ENCODE assay signal across 8 cellular contexts in the genomic region with DNA sequence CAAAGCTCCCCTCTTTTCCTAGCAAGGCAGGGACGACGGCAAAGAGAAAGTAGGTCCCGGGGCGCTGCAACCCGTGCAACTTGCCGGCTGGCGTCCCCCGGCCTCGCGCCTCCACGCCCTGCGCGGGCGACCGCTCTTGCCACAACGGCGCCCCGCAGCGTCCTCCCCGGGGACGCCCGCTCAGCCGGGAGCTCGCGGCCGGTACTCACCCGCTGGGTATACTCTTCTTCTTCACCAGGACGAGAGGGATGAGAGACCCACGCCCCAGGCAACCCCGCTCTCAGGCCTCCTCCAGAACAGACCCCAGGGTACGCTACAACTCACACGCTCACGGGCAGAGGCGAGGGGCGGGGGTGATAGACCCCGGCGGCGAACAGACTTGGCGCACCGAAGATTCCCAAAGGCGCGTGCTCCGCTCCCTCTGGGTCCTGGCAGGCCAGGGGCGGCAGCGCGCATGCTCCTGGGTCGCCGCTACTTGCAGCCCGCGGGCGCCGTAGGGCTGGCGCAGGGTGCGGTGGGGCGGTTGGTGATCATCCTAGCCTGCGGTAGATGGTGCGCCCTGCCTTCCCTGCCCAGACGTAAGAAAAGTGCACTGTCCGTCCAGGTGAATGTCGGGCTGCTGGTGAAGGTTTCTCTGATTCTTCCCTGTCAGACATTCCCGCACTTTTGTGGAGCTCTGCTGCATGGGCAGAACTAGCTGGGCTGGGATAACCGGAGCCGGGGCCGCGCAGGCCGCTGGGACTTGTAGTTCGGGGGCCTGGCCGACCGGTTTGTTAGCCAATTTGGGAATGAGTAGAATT. TPM values are rescaled to one million over a fixed set of nuclear protein-coding genes. Genes with fewer than 3 reads are reported as not detected.
A peak's percentile ranks its signal among the peaks of the same experiment; 100 is the strongest.
DNase-seq lines count a peak whose midpoint lies in the region; ATAC-seq and TF ChIP-seq lines count a peak whose summit lies in the region.

A gene with protein sequence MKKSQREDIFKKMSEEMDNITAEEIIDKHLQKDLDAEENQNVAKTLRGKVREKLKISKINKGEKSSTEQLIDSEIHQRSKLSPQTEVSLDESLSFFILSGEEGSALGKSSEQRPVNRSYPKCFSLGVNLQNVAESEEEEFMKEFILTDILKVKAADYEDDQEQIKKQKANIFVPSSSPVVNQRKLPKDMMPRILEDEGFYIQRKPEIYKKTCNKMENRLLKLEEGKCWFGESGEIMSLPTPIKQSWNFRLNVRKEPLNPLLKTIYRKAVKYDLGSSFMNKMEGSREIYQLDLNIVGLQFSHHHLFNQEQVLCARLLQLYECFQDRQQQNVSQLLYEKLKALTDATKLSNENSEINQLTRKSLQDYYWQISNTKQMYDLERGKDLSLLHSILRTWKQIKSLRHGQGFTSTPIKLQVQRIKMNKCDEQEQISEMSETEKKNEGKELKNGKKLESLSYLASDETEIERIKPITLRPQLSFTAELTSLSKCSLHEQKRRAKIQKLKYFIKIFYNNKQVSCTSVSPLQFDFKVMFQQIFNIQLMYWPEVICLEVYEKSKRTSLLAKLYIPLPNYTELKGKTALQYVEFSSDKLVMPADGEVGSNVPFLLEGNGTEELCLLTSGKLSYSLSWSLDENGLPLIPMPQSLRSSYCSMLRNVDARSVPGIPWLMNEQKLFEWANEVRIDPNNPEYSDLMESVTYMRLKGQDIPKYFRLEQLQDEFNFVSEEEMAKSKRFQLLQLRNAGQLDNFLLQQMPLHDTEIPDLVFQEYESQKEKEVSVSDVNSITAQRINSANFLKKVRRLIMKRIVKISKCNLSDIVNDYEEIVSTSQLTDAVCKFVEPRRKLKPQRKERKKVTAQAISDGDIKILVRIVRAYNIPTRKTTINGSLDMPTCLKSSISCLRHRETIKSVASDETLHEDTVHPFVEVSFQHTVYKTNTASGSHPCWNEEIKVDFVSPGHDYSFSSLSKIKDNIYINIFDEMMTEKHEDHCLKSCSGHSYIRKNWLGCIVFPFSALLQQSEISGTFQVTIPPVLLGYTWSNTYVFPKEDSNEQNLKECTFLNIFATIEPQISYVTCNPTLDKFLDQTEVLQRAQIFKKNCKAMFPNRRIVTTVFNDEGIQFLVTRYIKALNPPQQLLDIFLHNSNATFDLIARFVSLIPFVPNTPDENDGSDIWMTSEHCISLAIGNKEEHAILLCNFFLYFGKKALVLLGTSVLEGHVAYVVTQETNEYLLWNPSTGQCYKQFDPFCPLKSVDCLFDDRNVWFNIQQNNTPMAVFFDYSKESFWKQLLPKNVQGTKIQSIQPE (N-terminal part only) (plus strand): TSS at position 522 of the 800 bp plus-strand sequence. CDS start 3,349 bp downstream, outside the sequence.

- peaks cover 5 to 9% (median 7%) of the 10 kb centered on the region in 3 donors for H3K4me1 Mint-ChIP-seq in IgD-negative memory B cell
- peaks cover 17% of the 10 kb centered on the region for H3K4me1 Mint-ChIP-seq in neural crest cell

- H3K4me3 Mint-ChIP-seq in IgD-negative memory B cell = peak within 1 kb of the TSS; percentile 95 to 97 (median 96)
- H3K4me3 Mint-ChIP-seq in neural crest cell = peak within 1 kb of the TSS; percentile 93

- H3K27ac Mint-ChIP-seq in IgD-negative memory B cell (peak within 1 kb of the TSS in 2 of 3 donors; percentile 81 to 90), neural crest cell (ENCODE audit: unreplicated experiment) (peak within 1 kb of the TSS; percentile 96)

- no peaks in the 10 kb centered on the region for H3K36me3 Mint-ChIP-seq in IgD-negative memory B cell
- peaks cover 5% of the 10 kb centered on the region for H3K36me3 Mint-ChIP-seq in neural crest cell (ENCODE audit: low read depth)

- no peaks in the 10 kb centered on the region for H3K9me3 Mint-ChIP-seq in IgD-negative memory B cell
- H3K9me3 Mint-ChIP-seq in neural crest cell = no peaks in the 10 kb centered on the region

- H3K27me3 Mint-ChIP-seq in IgD-negative memory B cell = no peaks in the 10 kb centered on the region
- peaks cover 7% of the 10 kb centered on the region for H3K27me3 Mint-ChIP-seq in neural crest cell (ENCODE audit: low read depth)

- peak; percentile 87 for DNase-seq in Daoy (ENCODE audit: low read depth)
- DNase-seq in RPMI8226 = peak; percentile 75
- DNase-seq in activated gamma-delta T cell (lab: John Stamatoyannopoulos, UW) = peak; percentile 25
- peak; percentile 78 to 93 for DNase-seq in foreskin fibroblast
- peak; percentile 82 for DNase-seq in neural crest cell (ENCODE audit: low read depth, low spot score)
- DNase-seq in stromal cell of bone marrow (ENCODE audit: low read depth) = peak; percentile 66

- peak within 1 kb of the TSS; percentile 72 to 83 for H3K4me3 ChIP-seq in foreskin fibroblast (ENCODE audit: low read depth in 1 of 2, low read length in 2 of 2)

- ATAC-seq in GM21529 (IDR thresholded peaks at IDR 0.05; ENCODE audit: unreplicated experiment) = peak; percentile 87

- no peak for TF ChIP-seq CTCF in foreskin fibroblast (IDR thresholded peaks at IDR 0.05; ENCODE audit: low read depth, low read length)
- TF ChIP-seq CTCF in neural crest cell (conservative IDR thresholded peaks at IDR 0.05) = no peak

RNA-seq across cellular contexts. Expression of the gene that starts here (rescaled TPM):
- total RNA-seq in Daoy (2014; rRNA removed; shearing (Covaris generic)) = 0.29 TPM in 1 of 2 replicates, not detected in the other
- polyA plus RNA-seq in IgD-negative memory B cell = 0.28 TPM
- total RNA-seq in neural crest cell = 0.47 and 1.0 TPM in 2 replicates

Comparison
In these comparisons a context has a peak if more than half of its experiments do, and no peak if none do; other contexts are left out.
1. Peak in every context shown above with its lines: DNase-seq, ATAC-seq and H3K4me3 ChIP-seq.
2. Peak in DNase-seq in Daoy; RNA of the gene not detected or under 1 TPM.
3. DNase-seq: peak in every context shown above with its lines; median percentile 87 in Daoy; 86 in foreskin fibroblast; 82 in neural crest cell; 75 in RPMI8226; 66 in stromal cell of bone marrow; 25 in activated gamma-delta T cell.